ENCODE assay signal across 28 cellular contexts in the genomic region with DNA sequence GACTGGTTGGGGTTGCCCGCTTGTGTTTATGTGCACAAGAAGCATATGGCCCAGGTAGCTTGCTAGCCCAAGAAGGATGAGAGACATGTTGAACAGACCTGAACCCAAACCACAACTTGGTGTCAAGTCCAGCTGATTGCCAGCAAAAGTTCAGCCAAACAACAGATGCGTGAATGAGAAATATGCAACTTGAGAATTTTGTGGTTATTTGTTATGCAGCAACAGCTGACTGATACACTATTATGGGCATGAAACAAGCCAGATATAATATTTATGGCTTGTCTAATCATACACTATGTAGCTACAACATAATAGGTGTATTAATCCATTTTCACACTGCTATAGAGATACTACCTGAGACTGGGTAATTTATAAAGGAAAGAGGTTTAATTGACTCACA.
"Had no signal": no experiment of that assay in that cellular context is flagged by ENCODE, and none has a peak within 500 bp of the region (broad histone marks: within the 10 kb centered on the region; RNA-seq: fewer than 3 reads in every experiment).

No MANE protein-coding gene starts in this region.

- FAIRE-seq: bronchial epithelial cell, colon, frontal cortex had no signal

- H3K27me3 ChIP-seq: ascending aorta, brain microvascular endothelial cell, heart left ventricle had no signal

- H3K4me3 ChIP-seq: ascending aorta, heart left ventricle had no signal

- ATAC-seq: activated naive CD4-positive, alpha-beta T cell treated with anti-CD3 and anti-CD28 coated beads, Interleukin-2, amount 50 U/mL, for 72 hours; activated T-cell treated with anti-CD3 and anti-CD28 coated beads, Interleukin-2, amount 50 U/mL, for 72 hours; esophagus mucosa; heart left ventricle had no signal

- H3K4me3 Mint-ChIP-seq: activated CD4-positive, alpha-beta memory T cell treated with anti-CD3 and anti-CD28 coated beads, Interleukin-2, amount 10 ng/mL, durations not matched to agents 7 days and 5 days; activated CD4-positive, alpha-beta T cell treated with anti-CD3 and anti-CD28 coated beads, Interleukin-2, amount 10 ng/mL, durations not matched to agents 7 days and 5 days; activated naive CD4-positive, alpha-beta T cell treated with anti-CD3 and anti-CD28 coated beads, Interleukin-2, amount 10 ng/mL, durations not matched to agents 7 days and 5 days; activated naive CD8-positive, alpha-beta T cell treated with anti-CD3 and anti-CD28 coated beads, Interleukin-2, amount 10 ng/mL, durations not matched to agents 7 days and 5 days; activated T-cell treated with anti-CD3 and anti-CD28 coated beads, Interleukin-2, amount 50 U/mL, for 24 hours; activated T-cell treated with anti-CD3 and anti-CD28 coated beads, Interleukin-2, amount 50 U/mL, for 72 hours; endodermal cell had no signal

- H3K9me3 Mint-ChIP-seq: activated CD4-positive, alpha-beta memory T cell treated with anti-CD3 and anti-CD28 coated beads, Interleukin-2, amount 10 ng/mL, durations not matched to agents 7 days and 5 days; activated CD4-positive, alpha-beta T cell treated with anti-CD3 and anti-CD28 coated beads, Interleukin-2, amount 10 ng/mL, durations not matched to agents 7 days and 5 days; activated naive CD4-positive, alpha-beta T cell treated with anti-CD3 and anti-CD28 coated beads, Interleukin-2, amount 10 ng/mL, durations not matched to agents 7 days and 5 days; activated naive CD4-positive, alpha-beta T cell treated with anti-CD3 and anti-CD28 coated beads, Interleukin-2, amount 50 U/mL, for 72 hours; activated naive CD8-positive, alpha-beta T cell treated with anti-CD3 and anti-CD28 coated beads, Interleukin-2, amount 10 ng/mL, durations not matched to agents 7 days and 5 days; activated T-cell treated with anti-CD3 and anti-CD28 coated beads, Interleukin-2, amount 50 U/mL, for 24 hours had no signal

- H3K27ac Mint-ChIP-seq: activated CD4-positive, alpha-beta memory T cell treated with anti-CD3 and anti-CD28 coated beads, Interleukin-2, amount 10 ng/mL, durations not matched to agents 7 days and 5 days; activated CD4-positive, alpha-beta T cell treated with anti-CD3 and anti-CD28 coated beads, Interleukin-2, amount 10 ng/mL, durations not matched to agents 7 days and 5 days; activated naive CD4-positive, alpha-beta T cell treated with anti-CD3 and anti-CD28 coated beads, Interleukin-2, amount 10 ng/mL, durations not matched to agents 7 days and 5 days; activated naive CD4-positive, alpha-beta T cell treated with anti-CD3 and anti-CD28 coated beads, Interleukin-2, amount 50 U/mL, for 72 hours; activated naive CD8-positive, alpha-beta T cell treated with anti-CD3 and anti-CD28 coated beads, Interleukin-2, amount 10 ng/mL, durations not matched to agents 7 days and 5 days; activated T-cell treated with anti-CD3 and anti-CD28 coated beads, Interleukin-2, amount 50 U/mL, for 24 hours; activated T-cell treated with anti-CD3 and anti-CD28 coated beads, Interleukin-2, amount 50 U/mL, for 72 hours; endodermal cell had no signal

- DNase-seq: activated CD4-positive, alpha-beta memory T cell treated with anti-CD3 and anti-CD28 coated beads, Interleukin-2, amount 10 ng/mL, durations not matched to agents 7 days and 5 days; activated CD4-positive, alpha-beta T cell treated with anti-CD3 and anti-CD28 coated beads for 1 hour; activated CD4-positive, alpha-beta T cell treated with anti-CD3 and anti-CD28 coated beads for 4 hours; activated CD4-positive, alpha-beta T cell treated with anti-CD3 and anti-CD28 coated beads, Interleukin-2, amount 10 ng/mL, durations not matched to agents 7 days and 5 days; activated CD4-positive, alpha-beta T cell treated with anti-CD3 and anti-CD28 coated beads, Interleukin-2, amount 50 U/mL, for 4 hours; activated CD4-positive, CD25-positive, alpha-beta regulatory T cell; activated CD8-positive, alpha-beta memory T cell treated with anti-CD3 and anti-CD28 coated beads, Interleukin-2, amount 50 U/mL, for 48 hours; activated gamma-delta T cell; activated naive CD4-positive, alpha-beta T cell; activated naive CD4-positive, alpha-beta T cell treated with anti-CD3 and anti-CD28 coated beads, Interleukin-2, amount 10 ng/mL, durations not matched to agents 7 days and 5 days; activated naive CD8-positive, alpha-beta T cell treated with anti-CD3 and anti-CD28 coated beads, Interleukin-2, amount 10 ng/mL, durations not matched to agents 7 days and 5 days; activated T-cell treated with anti-CD3 and anti-CD28 coated beads for 4 hours; activated T-cell treated with anti-CD3 and anti-CD28 coated beads, Interleukin-2, amount 50 U/mL, for 24 hours; activated T-cell treated with anti-CD3 and anti-CD28 coated beads, Interleukin-2, amount 50 U/mL, for 72 hours; brain microvascular endothelial cell; cortex of kidney; effector memory CD4-positive, alpha-beta T cell; endodermal cell; foreskin fibroblast; glutamatergic neuron; heart left ventricle; T-helper 2 cell had no signal

- H3K27me3 Mint-ChIP-seq: activated CD4-positive, alpha-beta memory T cell treated with anti-CD3 and anti-CD28 coated beads, Interleukin-2, amount 10 ng/mL, durations not matched to agents 7 days and 5 days; activated naive CD4-positive, alpha-beta T cell treated with anti-CD3 and anti-CD28 coated beads, Interleukin-2, amount 10 ng/mL, durations not matched to agents 7 days and 5 days; activated naive CD8-positive, alpha-beta T cell treated with anti-CD3 and anti-CD28 coated beads, Interleukin-2, amount 10 ng/mL, durations not matched to agents 7 days and 5 days had no signal

- H3K4me1 Mint-ChIP-seq: endodermal cell had no signal

- H3K4me1 ChIP-seq: ascending aorta, heart left ventricle had no signal

- H3K9me3 ChIP-seq: ascending aorta had no signal

- H3K27ac ChIP-seq: ascending aorta, brain microvascular endothelial cell, heart left ventricle had no signal

- H3K36me3 Mint-ChIP-seq: activated naive CD4-positive, alpha-beta T cell treated with anti-CD3 and anti-CD28 coated beads, Interleukin-2, amount 10 ng/mL, durations not matched to agents 7 days and 5 days; activated naive CD8-positive, alpha-beta T cell treated with anti-CD3 and anti-CD28 coated beads, Interleukin-2, amount 10 ng/mL, durations not matched to agents 7 days and 5 days had no signal
